Comparison of ENCODE assay signal across 15 cellular contexts in genomic region chr11:66964495-66964894, GRCh38. TPM values are rescaled to one million over a fixed set of nuclear protein-coding genes. Genes with fewer than 3 reads are reported as not detected.
DNase-seq lines count a peak whose midpoint lies in the region; ATAC-seq, FAIRE-seq and TF ChIP-seq lines count a peak whose summit lies in the region.
"Had no signal": no experiment of that assay in that cellular context is flagged by ENCODE, and none has a peak within 500 bp of the region (broad histone marks: within the 10 kb centered on the region; RNA-seq: fewer than 3 reads in every experiment).

No MANE protein-coding gene starts in this region.

- TF ChIP-seq RAD21 in A549 (conservative IDR thresholded peaks at IDR 0.05 in 1 of 2, IDR thresholded peaks at IDR 0.05 in 1 of 2), result no peak

- no peak overlapping the region for H3K4me3 ChIP-seq in A549

- TF ChIP-seq CTCF in A549 (IDR thresholded peaks at IDR 0.05) (no peak), nephron progenitor cell (IDR thresholded peaks at IDR 0.05) (no peak)

- CTCF ChIA-PET in A549 (lab: Yijun Ruan, JAX), result interaction anchor here (0.7 to 3.0 kb wide), 4 partner anchors 11 to 279 kb away, joined by 3 to 15 read pairs (median 5); partner anchors contain the start of gene C11orf86
- CTCF ChIA-PET in activated CD8-positive, alpha-beta memory T cell treated with anti-CD3 and anti-CD28 coated beads, Interleukin-2, amount 10 ng/mL, durations not matched to agents 7 days and 5 days (lab: Charles Lee), result interaction anchor here (1.7 kb wide), 1 partner anchor 81 kb away, joined by 3 read pairs; no protein-coding TSS in a partner anchor

- H3K27ac ChIP-seq in A549, result peak overlapping the region; percentile 64 to 95

- WGBS in A549 (ENCODE audit: missing lambda C conversion rate), result 69% methylated on average over 3 of the region's 3 CpGs

- ATAC-seq in A549 (no peak), GM18907 (IDR thresholded peaks at IDR 0.05; ENCODE audit: unreplicated experiment) (no peak)
- no peak for ATAC-seq in activated CD8-positive, alpha-beta memory T cell treated with anti-CD3 and anti-CD28 coated beads, Interleukin-2, amount 10 ng/mL, durations not matched to agents 7 days and 5 days

- H3K27me3 Mint-ChIP-seq in activated T-helper 1 cell treated with anti-CD3 and anti-CD28 coated beads, Interleukin-12 subunit alpha, Interleukin-12 subunit beta, Interleukin-2, Interleukin-4 antibody, amounts not matched to agents 30 ng/mL and 10 ng/mL and 1 ng/mL, durations not matched to agents 14 hours and 24 hours and 36 hours (ENCODE audit: insufficient read depth), result peaks cover 12% of the 10 kb centered on the region
- peaks cover 12% of the 10 kb centered on the region for H3K27me3 Mint-ChIP-seq in nephron progenitor cell (ENCODE audit: low read depth, poor library complexity)
- H3K27me3 Mint-ChIP-seq in activated CD8-positive, alpha-beta memory T cell treated with anti-CD3 and anti-CD28 coated beads, Interleukin-2, amount 10 ng/mL, durations not matched to agents 7 days and 5 days, result peaks cover 10% of the 10 kb centered on the region

- intact Hi-C loops in activated T-helper 1 cell treated with anti-CD3 and anti-CD28 coated beads, Interleukin-12 subunit alpha, Interleukin-12 subunit beta, Interleukin-2, Interleukin-4 antibody, amounts not matched to agents 30 ng/mL and 10 ng/mL and 1 ng/mL, durations not matched to agents 14 hours and 24 hours and 36 hours (cut with micrococcal nuclease), result no loop called here

- no peak for TF ChIP-seq EP300 in A549 (IDR thresholded peaks at IDR 0.05)

- no peak overlapping the region for H3K4me2 ChIP-seq in A549

- DNase-seq in A549 (ENCODE audit: low read depth in 1 of 2, low spot score in 1 of 2) (no peak), CD1c-positive myeloid dendritic cell (ENCODE audit: extremely low spot score) (peak; percentile 21), nephron progenitor cell (no peak), OCI-M2 (lab: John Stamatoyannopoulos, UW; ENCODE audit: unreplicated experiment) (no peak), GOT3 (lab: John Stamatoyannopoulos, UW) (no peak)
- no peak for DNase-seq in activated T-helper 1 cell treated with anti-CD3 and anti-CD28 coated beads, Interleukin-12 subunit alpha, Interleukin-12 subunit beta, Interleukin-2, Interleukin-4 antibody, amounts not matched to agents 30 ng/mL and 10 ng/mL and 1 ng/mL, durations not matched to agents 14 hours and 24 hours and 36 hours (ENCODE audit: low spot score)
- no peak for DNase-seq in activated CD8-positive, alpha-beta memory T cell treated with anti-CD3 and anti-CD28 coated beads, Interleukin-2, amount 10 ng/mL, durations not matched to agents 7 days and 5 days
- DNase-seq: Caco-2; CD8-positive, alpha-beta memory T cell; DMS53; GF-D8; H9 had no signal

- no peaks in the 10 kb centered on the region for H3K36me3 Mint-ChIP-seq in activated T-helper 1 cell treated with anti-CD3 and anti-CD28 coated beads, Interleukin-12 subunit alpha, Interleukin-12 subunit beta, Interleukin-2, Interleukin-4 antibody, amounts not matched to agents 30 ng/mL and 10 ng/mL and 1 ng/mL, durations not matched to agents 14 hours and 24 hours and 36 hours (ENCODE audit: low read depth)
- no peaks in the 10 kb centered on the region for H3K36me3 Mint-ChIP-seq in nephron progenitor cell (ENCODE audit: low read depth)
- H3K36me3 Mint-ChIP-seq in activated CD8-positive, alpha-beta memory T cell treated with anti-CD3 and anti-CD28 coated beads, Interleukin-2, amount 10 ng/mL, durations not matched to agents 7 days and 5 days, result peaks cover 2% of the 10 kb centered on the region
- H3K36me3 Mint-ChIP-seq: CD14-positive monocyte; CD8-positive, alpha-beta memory T cell had no signal

- no peaks in the 10 kb centered on the region for H3K9me3 Mint-ChIP-seq in activated T-helper 1 cell treated with anti-CD3 and anti-CD28 coated beads, Interleukin-12 subunit alpha, Interleukin-12 subunit beta, Interleukin-2, Interleukin-4 antibody, amounts not matched to agents 30 ng/mL and 10 ng/mL and 1 ng/mL, durations not matched to agents 14 hours and 24 hours and 36 hours
- peaks cover 6% of the 10 kb centered on the region for H3K9me3 Mint-ChIP-seq in nephron progenitor cell
- H3K9me3 Mint-ChIP-seq in activated CD8-positive, alpha-beta memory T cell treated with anti-CD3 and anti-CD28 coated beads, Interleukin-2, amount 10 ng/mL, durations not matched to agents 7 days and 5 days (ENCODE audit: low read depth), result no peaks in the 10 kb centered on the region
- H3K9me3 Mint-ChIP-seq: CD8-positive, alpha-beta memory T cell; H9 had no signal

- H3K4me1 ChIP-seq in A549, result peaks cover 43% of the 10 kb centered on the region

- no peak for TF ChIP-seq POLR2A in A549 (IDR thresholded peaks at IDR 0.05; ENCODE audit: low read length)

- H3K9me3 ChIP-seq in A549, result no peaks in the 10 kb centered on the region
- H3K9me3 ChIP-seq: Caco-2 had no signal

- peak overlapping the region; percentile 44 for H3K27ac Mint-ChIP-seq in activated T-helper 1 cell treated with anti-CD3 and anti-CD28 coated beads, Interleukin-12 subunit alpha, Interleukin-12 subunit beta, Interleukin-2, Interleukin-4 antibody, amounts not matched to agents 30 ng/mL and 10 ng/mL and 1 ng/mL, durations not matched to agents 14 hours and 24 hours and 36 hours
- peak overlapping the region; percentile 72 for H3K27ac Mint-ChIP-seq in nephron progenitor cell
- H3K27ac Mint-ChIP-seq in activated CD8-positive, alpha-beta memory T cell treated with anti-CD3 and anti-CD28 coated beads, Interleukin-2, amount 10 ng/mL, durations not matched to agents 7 days and 5 days, result no peak overlapping the region

- FAIRE-seq in A549 (lab: Jason Lieb, UNC), result no peak
- FAIRE-seq: A204.1 had no signal

- peaks cover under 1% of the 10 kb centered on the region for H3K4me1 Mint-ChIP-seq in activated T-helper 1 cell treated with anti-CD3 and anti-CD28 coated beads, Interleukin-12 subunit alpha, Interleukin-12 subunit beta, Interleukin-2, Interleukin-4 antibody, amounts not matched to agents 30 ng/mL and 10 ng/mL and 1 ng/mL, durations not matched to agents 14 hours and 24 hours and 36 hours (ENCODE audit: low read depth)
- H3K4me1 Mint-ChIP-seq in nephron progenitor cell, result peaks cover 8% of the 10 kb centered on the region
- peaks cover 14% of the 10 kb centered on the region for H3K4me1 Mint-ChIP-seq in activated CD8-positive, alpha-beta memory T cell treated with anti-CD3 and anti-CD28 coated beads, Interleukin-2, amount 10 ng/mL, durations not matched to agents 7 days and 5 days
- H3K4me1 Mint-ChIP-seq: CD8-positive, alpha-beta memory T cell had no signal

- POLR2A ChIA-PET in A549 (lab: Yijun Ruan, JAX), result no interaction called here

- no peak overlapping the region for H3K4me3 Mint-ChIP-seq in activated T-helper 1 cell treated with anti-CD3 and anti-CD28 coated beads, Interleukin-12 subunit alpha, Interleukin-12 subunit beta, Interleukin-2, Interleukin-4 antibody, amounts not matched to agents 30 ng/mL and 10 ng/mL and 1 ng/mL, durations not matched to agents 14 hours and 24 hours and 36 hours
- H3K4me3 Mint-ChIP-seq in nephron progenitor cell, result no peak overlapping the region
- no peak overlapping the region for H3K4me3 Mint-ChIP-seq in activated CD8-positive, alpha-beta memory T cell treated with anti-CD3 and anti-CD28 coated beads, Interleukin-2, amount 10 ng/mL, durations not matched to agents 7 days and 5 days
- H3K4me3 Mint-ChIP-seq: CD8-positive, alpha-beta memory T cell; H9 had no signal

TF ChIP-seq in A549, 52 proteins besides CTCF, POLR2A, EP300 and RAD21 (continues in another document):
- no peak for TF ChIP-seq CBX8 (IDR thresholded peaks at IDR 0.05)

RNA-seq across cellular contexts. Expression of gene PC, which starts 6.3 kb away (rescaled TPM):
- polyA plus RNA-seq in A549 (2011; rRNA removed), result 14.2 and 15.7 TPM in 2 replicates
- 25.1 and 29.6 TPM in 2 replicates for polyA plus RNA-seq in A549 (2012; cell fraction: cytosol; rRNA removed)
- 88.3 and 105 TPM in 2 replicates for polyA plus RNA-seq in A549 (2012; cell fraction: nucleus; rRNA removed)
- 31.3 to 53.5 TPM (median 45.9 TPM) in 3 replicates for polyA plus RNA-seq in A549 (2017; fragmentation: RNase III; extraction: RNeasy Plus Mini Kit Qiagen cat#74134 plus additional on column Dnase treatment)
- 31.5 and 37.8 TPM in 2 replicates for polyA minus RNA-seq in A549 (2011; rRNA and poly(A)+ RNA removed)
- total RNA-seq in activated T-helper 1 cell treated with anti-CD3 and anti-CD28 coated beads, Interleukin-12 subunit alpha, Interleukin-12 subunit beta, Interleukin-2, Interleukin-4 antibody, amounts not matched to agents 30 ng/mL and 10 ng/mL and 1 ng/mL, durations not matched to agents 14 hours and 24 hours and 36 hours, result 11.2 and 15.9 TPM in 2 replicates
- total RNA-seq in activated CD8-positive, alpha-beta memory T cell treated with anti-CD3 and anti-CD28 coated beads, Interleukin-2, amount 10 ng/mL, durations not matched to agents 7 days and 5 days, result 10 to 100 TPM; 10.1 to 11.3 TPM

RNA-seq across cellular contexts. Expression of gene C11orf86, which starts 10.6 kb away (rescaled TPM):
- polyA plus RNA-seq in A549 (2011; rRNA removed) (9.3 and 10.8 TPM in 2 replicates), A549 (2017; fragmentation: RNase III; extraction: RNeasy Plus Mini Kit Qiagen cat#74134 plus additional on column Dnase treatment) (39.7 to 59.6 TPM (median 56.4 TPM) in 3 replicates)
- 34.5 and 42.5 TPM in 2 replicates for polyA plus RNA-seq in A549 (2012; cell fraction: cytosol; rRNA removed)
- 23.0 and 24.9 TPM in 2 replicates for polyA plus RNA-seq in A549 (2012; cell fraction: nucleus; rRNA removed)
- 2.7 and 5.4 TPM in 2 replicates for polyA minus RNA-seq in A549 (2011; rRNA and poly(A)+ RNA removed)
- not detected in 2 replicates for total RNA-seq in activated T-helper 1 cell treated with anti-CD3 and anti-CD28 coated beads, Interleukin-12 subunit alpha, Interleukin-12 subunit beta, Interleukin-2, Interleukin-4 antibody, amounts not matched to agents 30 ng/mL and 10 ng/mL and 1 ng/mL, durations not matched to agents 14 hours and 24 hours and 36 hours
- total RNA-seq in activated CD8-positive, alpha-beta memory T cell treated with anti-CD3 and anti-CD28 coated beads, Interleukin-2, amount 10 ng/mL, durations not matched to agents 7 days and 5 days, result not detected
- total RNA-seq: Caco-2; CD8-positive, alpha-beta memory T cell; H9 had no signal
- polyA plus RNA-seq: CD14-positive monocyte; CD8-positive, alpha-beta memory T cell had no signal

RNA-seq across cellular contexts. Expression of gene SYT12, which starts 58.4 kb away (rescaled TPM):
- polyA plus RNA-seq in A549 (2011; rRNA removed) (1.4 and 2.4 TPM in 2 replicates), A549 (2017; fragmentation: RNase III; extraction: RNeasy Plus Mini Kit Qiagen cat#74134 plus additional on column Dnase treatment) (6.6 to 10.6 TPM (median 9.6 TPM) in 3 replicates)
- polyA plus RNA-seq in A549 (2012; cell fraction: cytosol; rRNA removed), result 2.7 and 4.7 TPM in 2 replicates
- polyA plus RNA-seq in A549 (2012; cell fraction: nucleus; rRNA removed), result 7.3 and 8.2 TPM in 2 replicates
- 1.7 and 2.3 TPM in 2 replicates for polyA minus RNA-seq in A549 (2011; rRNA and poly(A)+ RNA removed)
- total RNA-seq in activated T-helper 1 cell treated with anti-CD3 and anti-CD28 coated beads, Interleukin-12 subunit alpha, Interleukin-12 subunit beta, Interleukin-2, Interleukin-4 antibody, amounts not matched to agents 30 ng/mL and 10 ng/mL and 1 ng/mL, durations not matched to agents 14 hours and 24 hours and 36 hours, result not detected in 2 replicates
- not detected for total RNA-seq in activated CD8-positive, alpha-beta memory T cell treated with anti-CD3 and anti-CD28 coated beads, Interleukin-2, amount 10 ng/mL, durations not matched to agents 7 days and 5 days
- total RNA-seq: CD8-positive, alpha-beta memory T cell had no signal
- polyA plus RNA-seq: CD14-positive monocyte; CD8-positive, alpha-beta memory T cell had no signal
